19 cellular contexts compared by ENCODE assay signal in genomic region chr7:128066858-128067257, GRCh38. TPM values are rescaled to one million over a fixed set of nuclear protein-coding genes. Genes with fewer than 3 reads are reported as not detected.
A peak's percentile ranks its signal among the peaks of the same experiment; 100 is the strongest.
DNase-seq lines count a peak whose midpoint lies in the region; ATAC-seq, FAIRE-seq and TF ChIP-seq lines count a peak whose summit lies in the region.
"Had no signal": no experiment of that assay in that cellular context is flagged by ENCODE, and none has a peak within 500 bp of the region (broad histone marks: within the 10 kb centered on the region; RNA-seq: fewer than 3 reads in every experiment).

No MANE protein-coding gene starts in this region.

- H3K27ac ChIP-seq in DND-41 (ENCODE audit: low read length), result no peak overlapping the region
- H3K27ac ChIP-seq in smooth muscle cell (ENCODE audit: low read depth), result no peak overlapping the region
- H3K27ac ChIP-seq: RWPE1, SJCRH30 had no signal

- intact Hi-C loops in cardiac septum (cut with DNase I), result no loop called here

- H4K20me1 ChIP-seq in DND-41 (ENCODE audit: insufficient read depth, low read length) (peaks cover 23% of the 10 kb centered on the region; the same call in 1 of the 2 replicates), smooth muscle cell (ENCODE audit: low read depth) (peaks cover 100% of the 10 kb centered on the region)

- no peaks in the 10 kb centered on the region for H3K9me3 ChIP-seq in DND-41 (ENCODE audit: insufficient read depth, low read length, severe bottlenecking)
- H3K9me3 ChIP-seq in smooth muscle cell (replicated peaks; ENCODE audit: low read depth), result no peaks in the 10 kb centered on the region
- H3K9me3 ChIP-seq: SJCRH30 had no signal

- peak; percentile 9 for TF ChIP-seq CTCF in AG04449 (IDR thresholded peaks at IDR 0.05; ENCODE audit: insufficient read depth, low read length, missing control alignments)
- TF ChIP-seq CTCF in DND-41 (IDR thresholded peaks at IDR 0.05; ENCODE audit: borderline replicate concordance, extremely low read depth, low read length, poor library complexity, severe bottlenecking), result peak; percentile 8
- peak; percentile 4 for TF ChIP-seq CTCF in fibroblast of pulmonary artery (IDR thresholded peaks at IDR 0.05; ENCODE audit: low read length, missing control alignments)
- no peak for TF ChIP-seq CTCF in smooth muscle cell (IDR thresholded peaks at IDR 0.05; ENCODE audit: borderline replicate concordance, insufficient read depth, poor library complexity, severe bottlenecking)

- CTCF ChIA-PET in AG04449 (lab: Yijun Ruan, JAX), result interaction anchor here (1.2 to 1.7 kb wide), 3 partner anchors 9 to 358 kb away, joined by 3 to 8 read pairs (median 3); no protein-coding TSS in a partner anchor

- ATAC-seq in DND-41 (ENCODE audit: insufficient read depth, low read depth), result no peak
- peak; percentile 58; the same call in 2 of the 3 replicates for ATAC-seq in SK-N-SH treated with all-trans-retinoic acid at 6 μM for 48 hours
- ATAC-seq: HCT116, K562 had no signal

- POLR2A ChIA-PET in AG04449 (lab: Yijun Ruan, JAX), result no interaction called here

- H3K36me3 ChIP-seq in DND-41 (ENCODE audit: insufficient read depth, low read length), result no peaks in the 10 kb centered on the region
- no peaks in the 10 kb centered on the region for H3K36me3 ChIP-seq in smooth muscle cell (ENCODE audit: low read depth)
- H3K36me3 ChIP-seq: SJCRH30 had no signal

- H2AFZ ChIP-seq in DND-41 (ENCODE audit: low read depth, low read length), result no peak overlapping the region
- H2AFZ ChIP-seq in smooth muscle cell (ENCODE audit: low read depth), result no peak overlapping the region

- H3K9ac ChIP-seq in DND-41 (ENCODE audit: low read depth, low read length), result no peak overlapping the region
- H3K9ac ChIP-seq in smooth muscle cell (ENCODE audit: low read depth), result no peak overlapping the region

- H3K4me2 ChIP-seq in DND-41 (ENCODE audit: insufficient read depth, low read length), result no peak overlapping the region
- H3K4me2 ChIP-seq in smooth muscle cell, result no peak overlapping the region

- H3K4me1 ChIP-seq in DND-41 (ENCODE audit: insufficient read depth, low read length), result 0 out of 2 replicates have a peak, but pooled peaks cover 3% of the 10 kb centered on the region
- H3K4me1 ChIP-seq in smooth muscle cell (ENCODE audit: low read depth), result peaks cover 3% of the 10 kb centered on the region
- H3K4me1 ChIP-seq: SJCRH30 had no signal

- FAIRE-seq in H54 (lab: Jason Lieb, UNC), result no peak
- FAIRE-seq: K562 had no signal

- H3K79me2 ChIP-seq in DND-41 (ENCODE audit: insufficient read depth, low read length), result no peaks in the 10 kb centered on the region
- no peaks in the 10 kb centered on the region for H3K79me2 ChIP-seq in smooth muscle cell (ENCODE audit: low read depth)

- no peaks in the 10 kb centered on the region for H3F3A ChIP-seq in smooth muscle cell (ENCODE audit: low read depth)

- no peak for TF ChIP-seq POLR2A in H54 (IDR thresholded peaks at IDR 0.05; ENCODE audit: low read depth, low read length)

- H3K27me3 ChIP-seq in DND-41 (ENCODE audit: insufficient read depth, low read length, poor library complexity) (no peaks in the 10 kb centered on the region), smooth muscle cell (ENCODE audit: low read depth) (no peaks in the 10 kb centered on the region)
- H3K27me3 ChIP-seq: SJCRH30 had no signal

- WGBS in smooth muscle cell (ENCODE audit: low lambda C conversion rate), result 74% methylated on average over 5 of the region's 5 CpGs

- H3K4me3 ChIP-seq in AG04449 (ENCODE audit: low read depth, low read length), result no peak overlapping the region
- H3K4me3 ChIP-seq in DND-41 (ENCODE audit: low read depth in 1 of 2, low read length in 2 of 2), result no peak overlapping the region
- no peak overlapping the region for H3K4me3 ChIP-seq in fibroblast of pulmonary artery (replicated peaks; ENCODE audit: low read depth, low read length)
- H3K4me3 ChIP-seq in smooth muscle cell, result no peak overlapping the region
- H3K4me3 ChIP-seq: K562, SJCRH30 had no signal

- DNase-seq in AG04449 (ENCODE audit: low read depth, low spot score), result no peak
- DNase-seq in DND-41, result no peak
- DNase-seq in fibroblast of pulmonary artery (ENCODE audit: low read depth), result no peak
- DNase-seq in cardiac septum (ENCODE audit: low spot score), result no peak
- DNase-seq in smooth muscle cell (lab: John Stamatoyannopoulos, UW; ENCODE audit: unreplicated experiment), result no peak
- DNase-seq in H54 (ENCODE audit: insufficient read length, low spot score), result no peak
- DNase-seq in activated CD4-positive, alpha-beta T cell treated with anti-CD3 and anti-CD28 coated beads for 48 hours, result no peak
- DNase-seq: 8988T; CD4-positive, alpha-beta T cell; NCI-H1436; NCI-H2029; NCI-H2171 treated with DMSO at 0.1 percent for 48 hours; NCI-H446 treated with DMSO at 0.1 percent for 48 hours; NCI-H748 treated with DMSO at 0.1 percent for 48 hours; SJCRH30 had no signal

TF ChIP-seq in SK-N-SH treated with all-trans-retinoic acid at 6 μM for 48 hours, 23 proteins besides CTCF, POLR2A, EP300 and RAD21:
- TF ChIP-seq CSRNP3 (CRISPR knock-in tag; IDR thresholded peaks at IDR 0.05), result no peak

RNA-seq across cellular contexts. Expression of gene LRRC4, which starts 35.6 kb away (rescaled TPM):
- total RNA-seq in cardiac septum, result 3.7 TPM
- total RNA-seq in smooth muscle cell, result not detected in 2 replicates
- polyA plus RNA-seq in smooth muscle cell, result 0.25 TPM in 1 of 2 replicates, not detected in the other
- total RNA-seq: K562 had no signal
